In the genomic region with DNA sequence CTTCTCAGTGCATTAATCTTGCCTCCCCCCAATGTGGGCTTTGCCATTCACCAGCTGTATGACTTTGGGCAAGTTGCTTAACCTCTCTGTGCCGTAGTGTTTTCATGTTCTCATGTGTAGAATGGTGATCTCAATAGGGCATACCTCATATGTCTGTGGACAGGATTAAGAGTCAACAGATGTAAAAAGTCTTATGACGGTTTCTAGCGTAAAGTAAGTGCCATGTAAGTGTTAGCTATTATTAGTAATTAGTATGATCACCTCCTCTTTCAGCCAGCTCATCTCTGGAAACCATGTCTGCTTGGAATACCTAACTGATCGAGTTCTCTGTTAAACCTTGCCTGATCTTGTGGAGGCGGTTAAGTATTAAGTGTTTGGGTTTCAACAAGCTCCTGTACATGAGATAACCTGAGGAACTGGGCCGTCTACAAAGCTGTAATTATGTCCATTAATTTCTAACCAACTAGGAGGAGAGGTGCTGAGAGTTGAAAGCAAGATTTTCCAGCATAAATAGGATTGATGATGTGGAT, we compare ENCODE assay signal across 16 cellular contexts.
DNase-seq lines count a peak whose midpoint lies in the region; ATAC-seq and TF ChIP-seq lines count a peak whose summit lies in the region.
"Had no signal": no experiment of that assay in that cellular context is flagged by ENCODE, and none has a peak within 500 bp of the region (broad histone marks: within the 10 kb centered on the region; RNA-seq: fewer than 3 reads in every experiment).

No MANE protein-coding gene starts in this region.

- peak; percentile 46 for ATAC-seq in GM18511 (IDR thresholded peaks at IDR 0.05; ENCODE audit: unreplicated experiment)
- peak; percentile 31 for ATAC-seq in GM21786 (IDR thresholded peaks at IDR 0.05; ENCODE audit: unreplicated experiment)
- ATAC-seq in activated B cell treated with CpG ODN at 0.5 μM for 24 hours (ENCODE audit: low read depth), result no peak

- no peak overlapping the region for H3K4me3 Mint-ChIP-seq in activated B cell treated with CpG ODN at 0.5 μM for 24 hours
- no peak overlapping the region for H3K4me3 Mint-ChIP-seq in osteocyte (ENCODE audit: unreplicated experiment)

- DNase-seq in activated B cell treated with CpG ODN at 0.5 μM for 24 hours, result no peak
- no peak for DNase-seq in osteocyte (ENCODE audit: extremely low spot score, unreplicated experiment)
- DNase-seq in substantia nigra (lab: John Stamatoyannopoulos, UW), result no peak
- no peak for DNase-seq in hepatic stellate cell (ENCODE audit: low spot score)
- no peak for DNase-seq in foreskin fibroblast
- no peak for DNase-seq in BE2C
- DNase-seq: activated CD8-positive, alpha-beta memory T cell treated with anti-CD3 and anti-CD28 coated beads, Interleukin-2, amount 50 U/mL, for 4 hours; esophagus squamous epithelium; GF-D8; NCI-H1436; NCI-H510A; retina; stomach; T-helper 9 cell had no signal

- POLR2A ChIA-PET in activated B cell treated with CpG ODN at 0.5 μM for 24 hours (lab: Charles Lee), result no interaction called here

- no peaks in the 10 kb centered on the region for H3K9me3 Mint-ChIP-seq in activated B cell treated with CpG ODN at 0.5 μM for 24 hours
- peaks cover 6% of the 10 kb centered on the region for H3K9me3 Mint-ChIP-seq in osteocyte (ENCODE audit: unreplicated experiment)

- no peaks in the 10 kb centered on the region for H3K4me1 ChIP-seq in BE2C

- H3K27ac Mint-ChIP-seq in activated B cell treated with CpG ODN at 0.5 μM for 24 hours (peak overlapping the region; percentile 65), osteocyte (ENCODE audit: unreplicated experiment) (peak overlapping the region; percentile 54)

- H3K4me1 Mint-ChIP-seq in activated B cell treated with CpG ODN at 0.5 μM for 24 hours (peaks cover 42% of the 10 kb centered on the region), osteocyte (ENCODE audit: unreplicated experiment) (peaks cover 30% of the 10 kb centered on the region)

- intact Hi-C loops in activated B cell treated with CpG ODN at 0.5 μM for 24 hours (cut with micrococcal nuclease), result no loop called here

- H3K36me3 ChIP-seq in BE2C, result peaks cover 4% of the 10 kb centered on the region

- H3K27me3 ChIP-seq in BE2C, result no peaks in the 10 kb centered on the region
- H3K27me3 ChIP-seq: esophagus squamous epithelium, stomach had no signal

- H3K9me3 ChIP-seq in BE2C, result no peaks in the 10 kb centered on the region
- H3K9me3 ChIP-seq: esophagus squamous epithelium, stomach had no signal

- no peak for TF ChIP-seq CTCF in activated B cell treated with CpG ODN at 0.5 μM for 24 hours (IDR thresholded peaks at IDR 0.05)
- no peak for TF ChIP-seq CTCF in osteocyte (IDR thresholded peaks at IDR 0.05)
- TF ChIP-seq CTCF in foreskin fibroblast (IDR thresholded peaks at IDR 0.05; ENCODE audit: low read depth, low read length), result no peak
- TF ChIP-seq CTCF in BE2C (IDR thresholded peaks at IDR 0.05; ENCODE audit: low read depth, low read length), result no peak

- CTCF ChIA-PET in activated B cell treated with CpG ODN at 0.5 μM for 24 hours (lab: Charles Lee), result interaction anchor here (0.6 to 1.4 kb wide), 2 partner anchors 9 to 65 kb away, joined by 3 to 4 read pairs; no protein-coding TSS in a partner anchor

- H3K4me3 ChIP-seq in foreskin fibroblast (ENCODE audit: low read depth in 1 of 2, low read length in 2 of 2) (no peak overlapping the region), BE2C (ENCODE audit: low read depth, low read length) (no peak overlapping the region)
- H3K4me3 ChIP-seq: esophagus squamous epithelium, stomach had no signal

- H3K27ac ChIP-seq in substantia nigra (ENCODE audit: low read depth, low read length, poor library complexity, severe bottlenecking), result no peak overlapping the region

- H3K27me3 Mint-ChIP-seq in activated B cell treated with CpG ODN at 0.5 μM for 24 hours, result no peaks in the 10 kb centered on the region
- no peaks in the 10 kb centered on the region for H3K27me3 Mint-ChIP-seq in osteocyte (ENCODE audit: unreplicated experiment)

- peaks cover 18% of the 10 kb centered on the region for H3K36me3 Mint-ChIP-seq in activated B cell treated with CpG ODN at 0.5 μM for 24 hours (ENCODE audit: low read depth)
- H3K36me3 Mint-ChIP-seq in osteocyte (ENCODE audit: unreplicated experiment), result peaks cover 3% of the 10 kb centered on the region
